ENCODE assay signal across 9 cellular contexts in the genomic region with DNA sequence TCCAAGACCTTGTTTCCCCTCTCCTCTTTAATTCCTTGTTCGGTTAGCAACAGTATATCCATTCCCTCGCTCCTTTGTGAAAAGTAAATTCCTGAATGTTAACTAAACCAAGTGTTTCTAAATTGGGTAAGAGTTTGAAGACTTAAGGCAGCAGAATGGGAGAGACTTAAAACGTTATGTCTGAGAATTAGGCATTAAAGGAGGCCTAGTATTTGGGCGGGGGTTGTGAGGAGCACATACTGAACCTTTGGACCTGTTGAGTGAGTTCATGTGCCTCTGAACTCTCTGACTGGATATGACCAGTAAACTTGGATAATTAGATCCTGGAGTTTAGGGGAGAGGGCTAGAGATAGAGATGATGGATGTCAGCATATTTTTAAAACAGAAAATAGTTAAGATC. TPM values are rescaled to one million over a fixed set of nuclear protein-coding genes. Genes with fewer than 3 reads are reported as not detected.
DNase-seq lines count a peak whose midpoint lies in the region; ATAC-seq and TF ChIP-seq lines count a peak whose summit lies in the region.
"Had no signal": no experiment of that assay in that cellular context is flagged by ENCODE, and none has a peak within 500 bp of the region (broad histone marks: within the 10 kb centered on the region; RNA-seq: fewer than 3 reads in every experiment).

No MANE protein-coding gene starts in this region.

- TF ChIP-seq CTCF in HCT116 (IDR thresholded peaks at IDR 0.05 in 2 of 3, conservative IDR thresholded peaks at IDR 0.05 in 1 of 3; ENCODE audit: borderline replicate concordance in 1 of 3, insufficient read depth in 1 of 3, low read depth in 2 of 3, low read length in 2 of 3) (no peak), SU-DHL-6 (IDR thresholded peaks at IDR 0.05; ENCODE audit: insufficient read depth, low read length, poor library complexity, severe bottlenecking) (no peak), smooth muscle cell (IDR thresholded peaks at IDR 0.05; ENCODE audit: borderline replicate concordance, insufficient read depth, poor library complexity, severe bottlenecking) (no peak), omental fat pad (IDR thresholded peaks at IDR 0.05) (no peak)

- H3K9ac ChIP-seq in HCT116 (ENCODE audit: low read length) (peak overlapping the region; percentile 78), SU-DHL-6 (ENCODE audit: low read length) (peak overlapping the region; percentile 72), iPS-15b (ENCODE audit: low read depth, low read length) (peak overlapping the region; percentile 93), smooth muscle cell (ENCODE audit: low read depth) (peak overlapping the region; percentile 68)

- POLR2A ChIA-PET in HCT116 (lab: Charles Lee): no interaction called here

- H4K20me1 ChIP-seq in HCT116 (ENCODE audit: insufficient read depth) (no peaks in the 10 kb centered on the region), SU-DHL-6 (ENCODE audit: low read depth, low read length) (peaks cover 44% of the 10 kb centered on the region), smooth muscle cell (ENCODE audit: low read depth) (peaks cover 54% of the 10 kb centered on the region)

- H3K4me2 ChIP-seq in HCT116 (ENCODE audit: low read length) (peak overlapping the region; percentile 90), SU-DHL-6 (ENCODE audit: low read depth, low read length, poor library complexity, severe bottlenecking) (peak overlapping the region; percentile 84), smooth muscle cell (peak overlapping the region; percentile 86)

- DNase-seq in HCT116 (ENCODE audit: low read depth, low spot score): no peak
- no peak for DNase-seq in smooth muscle cell (lab: John Stamatoyannopoulos, UW; ENCODE audit: unreplicated experiment)
- no peak for DNase-seq in omental fat pad (ENCODE audit: low spot score)
- no peak for DNase-seq in activated CD4-positive, alpha-beta T cell treated with anti-CD3 and anti-CD28 coated beads for 1 hour
- DNase-seq: SHP77 had no signal

- H3K9me3 ChIP-seq in HCT116 (ENCODE audit: control insufficient read depth in 1 of 2, insufficient read depth in 1 of 2, low read depth in 1 of 2, low read length in 2 of 2): no peaks in the 10 kb centered on the region; a peak in 1 of 4 replicates
- H3K9me3 ChIP-seq in SU-DHL-6 (ENCODE audit: insufficient read depth, low read length): no peaks in the 10 kb centered on the region
- H3K9me3 ChIP-seq in iPS-15b (ENCODE audit: control insufficient read depth, insufficient read depth, low read length): no peaks in the 10 kb centered on the region
- no peaks in the 10 kb centered on the region for H3K9me3 ChIP-seq in smooth muscle cell (replicated peaks; ENCODE audit: low read depth)

- H2AFZ ChIP-seq in HCT116 (ENCODE audit: low read depth, low read length, poor library complexity, severe bottlenecking): no peak overlapping the region
- H2AFZ ChIP-seq in SU-DHL-6 (ENCODE audit: low read depth, low read length, severe bottlenecking): no peak overlapping the region
- no peak overlapping the region for H2AFZ ChIP-seq in smooth muscle cell (ENCODE audit: low read depth)

- H3K27me3 ChIP-seq in HCT116 (ENCODE audit: insufficient read depth, low read length) (no peaks in the 10 kb centered on the region), SU-DHL-6 (ENCODE audit: low read length) (no peaks in the 10 kb centered on the region), iPS-15b (ENCODE audit: control insufficient read depth, insufficient read depth, low read length) (no peaks in the 10 kb centered on the region), smooth muscle cell (ENCODE audit: low read depth) (no peaks in the 10 kb centered on the region)

- no peak for TF ChIP-seq RAD21 in HCT116 (IDR thresholded peaks at IDR 0.05; ENCODE audit: low read depth)

- peaks cover 61% of the 10 kb centered on the region for H3K79me2 ChIP-seq in HCT116 (ENCODE audit: insufficient read depth, low read length)
- peaks cover 62% of the 10 kb centered on the region for H3K79me2 ChIP-seq in SU-DHL-6 (ENCODE audit: insufficient read depth, low read length)
- peaks cover 62% of the 10 kb centered on the region for H3K79me2 ChIP-seq in smooth muscle cell (ENCODE audit: low read depth)

- TF ChIP-seq POLR2A in HCT116 (IDR thresholded peaks at IDR 0.05; ENCODE audit: borderline replicate concordance, extremely low read depth, insufficient read depth, insufficient read length): no peak

- no TSS peak for BruUV-seq in HCT116 (replicated peaks; lab: Mats Ljungman, UMichigan)

- WGBS in smooth muscle cell (ENCODE audit: low lambda C conversion rate): 2% methylated on average over 4 of the region's 4 CpGs

- RAD21 ChIA-PET in HCT116 (lab: Charles Lee; ENCODE audit: low non-redundant PET in 1 of 2, low total read pairs in 2 of 2, uncharacterized antibody in 2 of 2, unreplicated experiment in 2 of 2): no interaction called here

- peaks cover 10% of the 10 kb centered on the region; the same call in 1 of the 2 replicates for H3F3A ChIP-seq in SU-DHL-6 (ENCODE audit: insufficient read depth)
- peaks cover 4% of the 10 kb centered on the region for H3F3A ChIP-seq in smooth muscle cell (ENCODE audit: low read depth)

- H3K4me1 ChIP-seq in HCT116 (ENCODE audit: control insufficient read depth in 1 of 2, insufficient read depth in 2 of 2, low read length in 2 of 2): peaks cover 11 to 28% of the 10 kb centered on the region in 2 experiments
- H3K4me1 ChIP-seq in iPS-15b (ENCODE audit: control insufficient read depth, insufficient read depth, low read length): peaks cover 11% of the 10 kb centered on the region
- peaks cover 40% of the 10 kb centered on the region for H3K4me1 ChIP-seq in smooth muscle cell (ENCODE audit: low read depth)

- CTCF ChIA-PET in HCT116 (lab: Charles Lee): no interaction called here

- H3K9me2 ChIP-seq in HCT116 (ENCODE audit: insufficient read depth) (no peaks in the 10 kb centered on the region), SU-DHL-6 (replicated peaks; ENCODE audit: insufficient read depth, low read length) (no peaks in the 10 kb centered on the region)

- intact Hi-C loops in HCT116 (cut with micrococcal nuclease): loop anchor here (5.0 kb wide), 3 partner anchors 121 to 216 kb away; a partner anchor contains a TSS

- ATAC-seq in HCT116 (no peak), omental fat pad (ENCODE audit: low FRiP score) (no peak), HG02610 (IDR thresholded peaks at IDR 0.05; ENCODE audit: unreplicated experiment) (no peak), HG02588 (IDR thresholded peaks at IDR 0.05; ENCODE audit: unreplicated experiment) (no peak)

- H3K4me3 ChIP-seq in HCT116 (replicated peaks in 1 of 2; ENCODE audit: low read depth in 1 of 2, low read length in 2 of 2) (peak overlapping the region; percentile 89 to 90), SU-DHL-6 (ENCODE audit: insufficient read depth, low read length, poor library complexity, severe bottlenecking) (peak overlapping the region; percentile 74), iPS-15b (ENCODE audit: low read depth, low read length) (peak overlapping the region; percentile 99), smooth muscle cell (peak overlapping the region; percentile 75)

- H3K36me3 ChIP-seq in HCT116 (ENCODE audit: control insufficient read depth in 1 of 2, insufficient read depth in 2 of 2, low read length in 2 of 2): peaks cover 5% of the 10 kb centered on the region in 2 experiments; a peak in 2 of 4 replicates
- H3K36me3 ChIP-seq in SU-DHL-6 (ENCODE audit: low read length): peaks cover 33% of the 10 kb centered on the region
- H3K36me3 ChIP-seq in iPS-15b (ENCODE audit: control insufficient read depth, insufficient read depth, low read length): no peaks in the 10 kb centered on the region
- H3K36me3 ChIP-seq in smooth muscle cell (ENCODE audit: low read depth): no peaks in the 10 kb centered on the region

- H3K27ac ChIP-seq in HCT116 (ENCODE audit: low read depth, low read length): no peak overlapping the region
- peak overlapping the region; percentile 85 for H3K27ac ChIP-seq in SU-DHL-6 (ENCODE audit: low read depth, low read length)
- peak overlapping the region; percentile 67 for H3K27ac ChIP-seq in smooth muscle cell (ENCODE audit: low read depth)

TF ChIP-seq in HCT116, 20 proteins besides CTCF, POLR2A, EP300 and RAD21:
- no peak for TF ChIP-seq FOSL1 (IDR thresholded peaks at IDR 0.05; ENCODE audit: low read depth)
- no peak for TF ChIP-seq EZH2 (IDR thresholded peaks at IDR 0.05)
- no peak for TF ChIP-seq ZFX (IDR thresholded peaks at IDR 0.05)
- no peak for TF ChIP-seq SIN3A (IDR thresholded peaks at IDR 0.05; ENCODE audit: low read depth)

RNA-seq across cellular contexts. Expression of a gene that starts 1.2 kb away (rescaled TPM):
- total RNA-seq in HCT116 (2021; ENCODE audit: unreplicated experiment) (54.5 TPM), smooth muscle cell (218 and 299 TPM in 2 replicates), omental fat pad (10 to 100 TPM; 13.2 to 45.2 (median 19.3) TPM)
- 15.0 and 15.2 TPM in 2 replicates for polyA plus RNA-seq in HCT116 (2012)
- 133 and 214 TPM in 2 replicates for polyA plus RNA-seq in smooth muscle cell

RNA-seq across cellular contexts. Expression of a gene that starts 50.1 kb away (rescaled TPM):
- 29.3 TPM for total RNA-seq in HCT116 (2021; ENCODE audit: unreplicated experiment)
- 43.8 and 44.7 TPM in 2 replicates for polyA plus RNA-seq in HCT116 (2012)
- 47.6 and 50.9 TPM in 2 replicates for total RNA-seq in smooth muscle cell
- polyA plus RNA-seq in smooth muscle cell: 24.8 and 45.9 TPM in 2 replicates
- 100 to 1,000 TPM; 102 to 224 (median 135) TPM for total RNA-seq in omental fat pad
